Comparison of ENCODE assay signal across 11 cellular contexts in genomic region chrX:150504399-150505186, GRCh38.
DNase-seq lines count a peak whose midpoint lies in the region; ATAC-seq, FAIRE-seq and TF ChIP-seq lines count a peak whose summit lies in the region.
"Had no signal": no experiment of that assay in that cellular context is flagged by ENCODE, and none has a peak within 500 bp of the region (broad histone marks: within the 10 kb centered on the region; RNA-seq: fewer than 3 reads in every experiment).

No MANE protein-coding gene starts in this region.

- peak overlapping the region in 3 of 5 donors; percentile 50 to 76 (median 52) for H3K27ac ChIP-seq in stomach
- no peak overlapping the region for H3K27ac ChIP-seq in CD8-positive, alpha-beta T cell (ENCODE audit: low read depth, low read length)

- H3K4me3 Mint-ChIP-seq in CD8-positive, alpha-beta T cell, result no peak overlapping the region

- TF ChIP-seq CTCF in stomach (IDR thresholded peaks at IDR 0.05), result no peak
- TF ChIP-seq CTCF in CD8-positive, alpha-beta T cell (IDR thresholded peaks at IDR 0.05), result no peak

- H3K27ac Mint-ChIP-seq in CD8-positive, alpha-beta T cell, result no peak overlapping the region

- no peak for TF ChIP-seq EP300 in stomach (IDR thresholded peaks at IDR 0.05)

- TF ChIP-seq POLR2A in H54 (IDR thresholded peaks at IDR 0.05; ENCODE audit: low read depth, low read length) (no peak), stomach (IDR thresholded peaks at IDR 0.05) (no peak)

- H3K9me3 Mint-ChIP-seq in CD8-positive, alpha-beta T cell, result no peaks in the 10 kb centered on the region

- intact Hi-C loops in head of caudate nucleus (cut with DNase I), result no loop called here
- intact Hi-C loops in stomach (cut with DNase I; ENCODE audit: low total_unique reads), result no loop called here
- intact Hi-C loops in CD8-positive, alpha-beta T cell (cut with DNase I, micrococcal nuclease), result no loop called here

- H3K27me3 Mint-ChIP-seq in CD8-positive, alpha-beta T cell (ENCODE audit: low read depth), result no peaks in the 10 kb centered on the region

- no peak for ATAC-seq in CD8-positive, alpha-beta T cell
- no peak for ATAC-seq in GM18858 (IDR thresholded peaks at IDR 0.05; ENCODE audit: unreplicated experiment)
- no peak for ATAC-seq in GM18520 (IDR thresholded peaks at IDR 0.05; ENCODE audit: unreplicated experiment)

- POLR2A ChIA-PET in CD8-positive, alpha-beta T cell (lab: Charles Lee), result no interaction called here

- H3K36me3 ChIP-seq in stomach, result no peaks in the 10 kb centered on the region
- H3K36me3 ChIP-seq in CD8-positive, alpha-beta T cell (ENCODE audit: insufficient read depth, low read length), result no peaks in the 10 kb centered on the region

- H3K4me3 ChIP-seq in stomach, result no peak overlapping the region
- H3K4me3 ChIP-seq in CD8-positive, alpha-beta T cell (ENCODE audit: low read depth, low read length), result no peak overlapping the region

- peak; percentile 11 for FAIRE-seq in H54 (lab: Jason Lieb, UNC)
- FAIRE-seq: GM12892, RCC 7860 had no signal

- DNase-seq in H54 (ENCODE audit: insufficient read length, low spot score) (peak; percentile 24), amygdala (lab: John Stamatoyannopoulos, UW) (peak in 32 of 56 donors; percentile 1 to 64 (median 14)), head of caudate nucleus (peak in 33 of 42 donors; percentile 21 to 76 (median 41)), stomach (no peak), SHP77 treated with DMSO at 0.1 percent for 48 hours (lab: John Stamatoyannopoulos, UW) (no peak)
- DNase-seq in CD8-positive, alpha-beta T cell, result no peak
- DNase-seq: NCI-H1694 had no signal

- no peaks in the 10 kb centered on the region for H3K36me3 Mint-ChIP-seq in CD8-positive, alpha-beta T cell

- peaks cover 0 to 4% (median 0%) of the 10 kb centered on the region in 3 donors for H3K27me3 ChIP-seq in stomach
- H3K27me3 ChIP-seq in CD8-positive, alpha-beta T cell (ENCODE audit: insufficient read depth, low read length), result no peaks in the 10 kb centered on the region

- 60 to 78% (median 73%) methylated on average over 9 of the region's 9 CpGs for WGBS in stomach, 5 donors

- no peaks in the 10 kb centered on the region for H3K9me3 ChIP-seq in stomach
- no peaks in the 10 kb centered on the region for H3K9me3 ChIP-seq in CD8-positive, alpha-beta T cell (ENCODE audit: low read length)

- no peaks in the 10 kb centered on the region for H3K4me1 Mint-ChIP-seq in CD8-positive, alpha-beta T cell (ENCODE audit: low read depth)

- H3K4me1 ChIP-seq in stomach, result peaks cover 3 to 37% (median 24%) of the 10 kb centered on the region in 4 donors
- no peaks in the 10 kb centered on the region for H3K4me1 ChIP-seq in CD8-positive, alpha-beta T cell (ENCODE audit: insufficient read depth, low read length)

- CTCF ChIA-PET in CD8-positive, alpha-beta T cell (lab: Charles Lee), result no interaction called here

Comparison
In these comparisons a context has a peak if more than half of its experiments do, and no peak if none do; other contexts are left out.
1. DNase-seq: peak in H54 (single experiment), amygdala (32 of 56) and head of caudate nucleus (33 of 42); none in stomach (single experiment), SHP77 treated with DMSO at 0.1 percent for 48 hours (single experiment) and CD8-positive, alpha-beta T cell (0 of 7).